In the genomic region with DNA sequence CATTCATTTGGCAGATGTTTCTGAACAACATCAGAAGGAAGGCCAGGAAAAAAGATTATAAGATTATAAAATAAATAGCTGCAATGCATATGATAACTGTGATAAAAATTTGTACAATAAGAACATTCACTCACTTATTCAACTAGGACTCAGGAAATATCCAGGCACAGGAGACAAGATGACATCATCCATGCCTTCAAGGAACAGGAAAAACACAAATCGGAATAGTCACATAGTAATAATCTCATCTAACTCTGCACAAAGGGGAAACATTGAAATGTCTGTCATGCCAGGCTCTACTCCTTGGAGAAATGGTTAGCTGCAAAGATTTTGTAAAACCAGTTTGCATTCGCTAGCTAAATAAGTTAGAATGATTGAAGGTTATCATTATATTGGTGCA, we compare ENCODE assay signal across 24 cellular contexts.
DNase-seq lines count a peak whose midpoint lies in the region; ATAC-seq and TF ChIP-seq lines count a peak whose summit lies in the region.
"Had no signal": no experiment of that assay in that cellular context is flagged by ENCODE, and none has a peak within 500 bp of the region (broad histone marks: within the 10 kb centered on the region; RNA-seq: fewer than 3 reads in every experiment).

No MANE protein-coding gene starts in this region.

- TF ChIP-seq CTCF in LNCaP clone FGC (IDR thresholded peaks at IDR 0.05; ENCODE audit: control insufficient read depth, extremely low read depth, insufficient read depth) (no peak), cardiac fibroblast (IDR thresholded peaks at IDR 0.05; ENCODE audit: low read depth, low read length) (no peak)

- no peak overlapping the region for H3K4me3 ChIP-seq in LNCaP clone FGC (ENCODE audit: low read depth, low read length)
- no peak overlapping the region for H3K4me3 ChIP-seq in cardiac fibroblast (replicated peaks in 1 of 2; ENCODE audit: low read depth in 2 of 2, low read length in 2 of 2)
- H3K4me3 ChIP-seq: ovary, tibial nerve had no signal

- peak; percentile 53 for DNase-seq in EL
- peak; percentile 75 for DNase-seq in LNCaP clone FGC (ENCODE audit: low read depth)
- peak; percentile 5 to 60 for DNase-seq in cardiac fibroblast (ENCODE audit: low read depth in 2 of 2)
- peak; percentile 3 for DNase-seq in glomerular visceral epithelial cell (ENCODE audit: extremely low spot score)
- no peak for DNase-seq in GM19238 (ENCODE audit: insufficient read length, low spot score)
- DNase-seq in Right ventricle myocardium superior = no peak
- DNase-seq: activated CD4-positive, alpha-beta T cell treated with anti-CD3 and anti-CD28 coated beads for 48 hours; activated naive CD4-positive, alpha-beta T cell treated with Interleukin-2 at 50 U/mL for 16 hours; central memory CD4-positive, alpha-beta T cell; GF-D8; head of caudate nucleus; mammary epithelial cell; MV-4-11; NCI-H146; NCI-H524 treated with DMSO at 0.1 percent for 48 hours; ovary; SHP77; stimulated activated CD4-positive, alpha-beta T cell treated with anti-CD3 and anti-CD28 coated beads, Interleukin-2, amount 100 ng/mL, for 24 hours; T-helper 9 cell; WERI-Rb-1 had no signal

- intact Hi-C loops in Right ventricle myocardium superior (cut with DNase I) = no loop called here

- ATAC-seq in Right ventricle myocardium superior (ENCODE audit: poor library complexity) = no peak
- ATAC-seq in HG02610 (IDR thresholded peaks at IDR 0.05; ENCODE audit: unreplicated experiment) = no peak
- no peak for ATAC-seq in GM21717 (IDR thresholded peaks at IDR 0.05; ENCODE audit: unreplicated experiment)
- ATAC-seq: HCT116 had no signal

Comparison
In these comparisons a context has a peak if more than half of its experiments do, and no peak if none do; other contexts are left out.
1. DNase-seq: peak in EL (single experiment), LNCaP clone FGC (single experiment), cardiac fibroblast (2 of 2) and glomerular visceral epithelial cell (single experiment); none in GM19238 (single experiment) and Right ventricle myocardium superior (single experiment).